Comparison of ENCODE assay signal across 8 cellular contexts in the genomic region with DNA sequence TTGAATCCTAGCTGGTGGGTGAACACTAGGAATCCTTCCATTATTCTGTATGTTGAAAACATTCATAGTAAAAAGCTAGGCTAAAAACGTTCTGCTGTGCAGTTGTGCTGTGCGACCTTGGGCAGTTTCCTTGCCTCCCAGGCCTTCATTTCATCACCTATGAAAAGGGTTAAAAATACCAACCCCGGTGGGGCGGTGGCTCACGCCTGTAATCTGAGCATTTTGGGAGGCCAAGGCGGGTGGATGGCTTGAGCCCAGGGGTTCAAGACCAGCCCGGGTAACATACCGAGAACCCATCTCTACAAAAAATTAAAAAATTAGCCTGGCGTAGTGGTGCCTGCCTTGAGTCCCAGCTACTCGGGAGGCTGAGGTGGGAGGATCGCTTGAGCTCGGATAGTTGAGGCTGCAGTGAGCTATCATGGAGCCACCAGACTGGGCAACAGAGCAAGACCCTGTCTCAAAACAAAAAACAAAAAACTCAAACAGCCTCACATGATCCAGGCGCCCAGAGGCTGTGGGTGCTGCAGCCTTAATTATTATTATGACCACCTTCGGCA. TPM values are rescaled to one million over a fixed set of nuclear protein-coding genes. Genes with fewer than 3 reads are reported as not detected.
DNase-seq lines count a peak whose midpoint lies in the region; ATAC-seq and TF ChIP-seq lines count a peak whose summit lies in the region.

No MANE protein-coding gene starts in this region.

- no peak for TF ChIP-seq CTCF in dorsolateral prefrontal cortex (IDR thresholded peaks at IDR 0.05 in 54 of 56, conservative IDR thresholded peaks at IDR 0.05 in 2 of 56; ENCODE audit: low read depth in 1 of 56, partially characterized antibody in 56 of 56)
- no peak for TF ChIP-seq CTCF in neural cell (IDR thresholded peaks at IDR 0.05; ENCODE audit: poor library complexity, severe bottlenecking)

- peaks cover 13% of the 10 kb centered on the region for H3K79me2 ChIP-seq in neural cell (replicated peaks; ENCODE audit: insufficient read depth, low read length)

- H3K4me3 ChIP-seq in BLaER1 (peak overlapping the region; percentile 83), MG63 (peak overlapping the region; percentile 65), dorsolateral prefrontal cortex (peak overlapping the region; percentile 47 to 87 (median 74)), neural cell (ENCODE audit: low read length) (peak overlapping the region; percentile 76)

- H3K9ac ChIP-seq in BLaER1 (no peak overlapping the region), neural cell (ENCODE audit: low read length) (no peak overlapping the region)

- no peak for DNase-seq in MG63
- no peak for DNase-seq in dorsolateral prefrontal cortex
- no peak for DNase-seq in NOMO-1 (lab: John Stamatoyannopoulos, UW; ENCODE audit: unreplicated experiment in 2 of 2)
- no peak for DNase-seq in NCI-H2029 (lab: John Stamatoyannopoulos, UW)

- H4K20me1 ChIP-seq in BLaER1 (peaks cover 17% of the 10 kb centered on the region), neural cell (ENCODE audit: insufficient read depth) (no peaks in the 10 kb centered on the region)

- H3K4me2 ChIP-seq in BLaER1 (peak overlapping the region; percentile 96), neural cell (ENCODE audit: low read length) (peak overlapping the region; percentile 55)

- peaks cover under 1% of the 10 kb centered on the region; the same call in 1 of the 2 replicates for H3K36me3 ChIP-seq in BLaER1
- peaks cover 27% of the 10 kb centered on the region for H3K36me3 ChIP-seq in MG63
- H3K36me3 ChIP-seq in neural cell (ENCODE audit: insufficient read depth, low read length): no peaks in the 10 kb centered on the region

- H2AFZ ChIP-seq in neural cell (ENCODE audit: low read depth, low read length): no peak overlapping the region

- TF ChIP-seq EP300 in neural cell (conservative IDR thresholded peaks at IDR 0.05; ENCODE audit: poor library complexity, severe bottlenecking): no peak

- no peaks in the 10 kb centered on the region for H3F3A ChIP-seq in neural cell (ENCODE audit: insufficient read depth, low read length, poor library complexity, severe bottlenecking)

- H3K27me3 ChIP-seq in BLaER1 (no peaks in the 10 kb centered on the region), MG63 (no peaks in the 10 kb centered on the region), dorsolateral prefrontal cortex (peaks cover 0 to 31% (median 18%) of the 10 kb centered on the region in 45 donors), neural cell (ENCODE audit: insufficient read depth, low read depth, low read length) (peaks cover 7% of the 10 kb centered on the region)

- TF ChIP-seq RAD21 in neural cell (conservative IDR thresholded peaks at IDR 0.05): no peak

- intact Hi-C loops in dorsolateral prefrontal cortex (cut with DNase I): loop anchor here (5.0 to 10.0 kb wide), 4 partner anchors 183 to 545 kb away; a partner anchor contains a TSS

- no peaks in the 10 kb centered on the region for H3K9me2 ChIP-seq in neural cell (ENCODE audit: insufficient read depth, low read length)

- peaks cover 66% of the 10 kb centered on the region for H3K4me1 ChIP-seq in BLaER1

- no peak overlapping the region for H3K27ac ChIP-seq in BLaER1
- peak overlapping the region in 4 of 59 donors; percentile 23 to 65 (median 40) for H3K27ac ChIP-seq in dorsolateral prefrontal cortex
- no peak overlapping the region for H3K27ac ChIP-seq in neural cell (ENCODE audit: low read length)

- ATAC-seq in GM18502 (IDR thresholded peaks at IDR 0.05; ENCODE audit: poor library complexity, unreplicated experiment) (no peak), GM18909 (IDR thresholded peaks at IDR 0.05; ENCODE audit: poor library complexity, unreplicated experiment) (no peak)

- H3K9me3 ChIP-seq in BLaER1 (no peaks in the 10 kb centered on the region), MG63 (no peaks in the 10 kb centered on the region), neural cell (ENCODE audit: low read length) (no peaks in the 10 kb centered on the region)

TF ChIP-seq in neural cell, 6 proteins besides CTCF, POLR2A, EP300 and RAD21:
- TF ChIP-seq MXI1 (conservative IDR thresholded peaks at IDR 0.05; ENCODE audit: poor library complexity, severe bottlenecking) (no peak), TAF1 (IDR thresholded peaks at IDR 0.05; ENCODE audit: low read depth) (no peak), POLR2AphosphoS5 (IDR thresholded peaks at IDR 0.05) (no peak), SMC3 (conservative IDR thresholded peaks at IDR 0.05; ENCODE audit: poor library complexity) (no peak), EZH2 (IDR thresholded peaks at IDR 0.05; ENCODE audit: borderline replicate concordance, insufficient read depth, low read length, poor library complexity, severe bottlenecking) (no peak)
- TF ChIP-seq, protein P1, sequence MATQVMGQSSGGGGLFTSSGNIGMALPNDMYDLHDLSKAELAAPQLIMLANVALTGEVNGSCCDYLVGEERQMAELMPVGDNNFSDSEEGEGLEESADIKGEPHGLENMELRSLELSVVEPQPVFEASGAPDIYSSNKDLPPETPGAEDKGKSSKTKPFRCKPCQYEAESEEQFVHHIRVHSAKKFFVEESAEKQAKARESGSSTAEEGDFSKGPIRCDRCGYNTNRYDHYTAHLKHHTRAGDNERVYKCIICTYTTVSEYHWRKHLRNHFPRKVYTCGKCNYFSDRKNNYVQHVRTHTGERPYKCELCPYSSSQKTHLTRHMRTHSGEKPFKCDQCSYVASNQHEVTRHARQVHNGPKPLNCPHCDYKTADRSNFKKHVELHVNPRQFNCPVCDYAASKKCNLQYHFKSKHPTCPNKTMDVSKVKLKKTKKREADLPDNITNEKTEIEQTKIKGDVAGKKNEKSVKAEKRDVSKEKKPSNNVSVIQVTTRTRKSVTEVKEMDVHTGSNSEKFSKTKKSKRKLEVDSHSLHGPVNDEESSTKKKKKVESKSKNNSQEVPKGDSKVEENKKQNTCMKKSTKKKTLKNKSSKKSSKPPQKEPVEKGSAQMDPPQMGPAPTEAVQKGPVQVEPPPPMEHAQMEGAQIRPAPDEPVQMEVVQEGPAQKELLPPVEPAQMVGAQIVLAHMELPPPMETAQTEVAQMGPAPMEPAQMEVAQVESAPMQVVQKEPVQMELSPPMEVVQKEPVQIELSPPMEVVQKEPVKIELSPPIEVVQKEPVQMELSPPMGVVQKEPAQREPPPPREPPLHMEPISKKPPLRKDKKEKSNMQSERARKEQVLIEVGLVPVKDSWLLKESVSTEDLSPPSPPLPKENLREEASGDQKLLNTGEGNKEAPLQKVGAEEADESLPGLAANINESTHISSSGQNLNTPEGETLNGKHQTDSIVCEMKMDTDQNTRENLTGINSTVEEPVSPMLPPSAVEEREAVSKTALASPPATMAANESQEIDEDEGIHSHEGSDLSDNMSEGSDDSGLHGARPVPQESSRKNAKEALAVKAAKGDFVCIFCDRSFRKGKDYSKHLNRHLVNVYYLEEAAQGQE (IDR thresholded peaks at IDR 0.05; ENCODE audit: borderline replicate concordance): no peak

RNA-seq across cellular contexts. Expression of a gene that starts 2.9 kb away (rescaled TPM):
- 31.3 and 33.2 TPM in 2 replicates for total RNA-seq in MG63 (2014; rRNA removed; shearing (Covaris generic); ENCODE audit: low replicate concordance)
- 1 to 10 TPM in 19 of 120 experiments, under 1 TPM in 26, not detected in 75; 0.11 to 3.3 (median 0.83) TPM for total RNA-seq in dorsolateral prefrontal cortex
- polyA plus RNA-seq in neural cell: 0.57 and 4.2 TPM in 2 replicates
- polyA minus RNA-seq in neural cell: 1.2 and 3.5 TPM in 2 replicates

RNA-seq across cellular contexts. Expression of a gene that starts 39.5 kb away (rescaled TPM):
- total RNA-seq in MG63 (2014; rRNA removed; shearing (Covaris generic); ENCODE audit: low replicate concordance): 1.0 and 2.0 TPM in 2 replicates
- total RNA-seq in dorsolateral prefrontal cortex: 10 to 100 TPM in 10 of 120 experiments, 1 to 10 TPM in 110; 2.5 to 12.0 (median 6.1) TPM
- polyA plus RNA-seq in neural cell: not detected in 2 replicates
- not detected in 2 replicates for polyA minus RNA-seq in neural cell
